ENCODE assay signal across 14 cellular contexts in genomic region chrX:153981231-153981630, GRCh38. TPM values are rescaled to one million over a fixed set of nuclear protein-coding genes. Genes with fewer than 3 reads are reported as not detected.
DNase-seq lines count a peak whose midpoint lies in the region; ATAC-seq and TF ChIP-seq lines count a peak whose summit lies in the region.
"Had no signal": no experiment of that assay in that cellular context is flagged by ENCODE, and none has a peak within 500 bp of the region (broad histone marks: within the 10 kb centered on the region; RNA-seq: fewer than 3 reads in every experiment).

No MANE protein-coding gene starts in this region.

- DNase-seq in activated naive CD4-positive, alpha-beta T cell treated with anti-CD3 and anti-CD28 coated beads, Interleukin-2, amount 10 ng/mL, durations not matched to agents 7 days and 5 days, result no peak
- no peak for DNase-seq in activated naive CD4-positive, alpha-beta T cell (lab: John Stamatoyannopoulos, UW)
- DNase-seq in natural killer cell, result no peak
- no peak for DNase-seq in vagina (ENCODE audit: extremely low spot score in 2 of 2)
- DNase-seq in endothelial cell (ENCODE audit: low spot score), result no peak
- DNase-seq: hippocampal formation, NCI-H2171 treated with DMSO at 0.1 percent for 48 hours, RPMI8226 had no signal

- peak overlapping the region; percentile 58 for H3K27ac ChIP-seq in vagina
- H3K27ac ChIP-seq: VCaP had no signal

- no peaks in the 10 kb centered on the region for H3K27me3 Mint-ChIP-seq in activated naive CD4-positive, alpha-beta T cell treated with anti-CD3 and anti-CD28 coated beads, Interleukin-2, amount 10 ng/mL, durations not matched to agents 7 days and 5 days
- no peaks in the 10 kb centered on the region for H3K27me3 Mint-ChIP-seq in activated naive CD8-positive, alpha-beta T cell
- peaks cover 0 to 6% of the 10 kb centered on the region in 2 donors for H3K27me3 Mint-ChIP-seq in natural killer cell (ENCODE audit: low read depth in 2 of 2)
- H3K27me3 Mint-ChIP-seq in endothelial cell (ENCODE audit: unreplicated experiment), result peaks cover 4% of the 10 kb centered on the region

- ATAC-seq in natural killer cell (no peak), GM19463 (IDR thresholded peaks at IDR 0.05; ENCODE audit: unreplicated experiment) (no peak), HG03196 (IDR thresholded peaks at IDR 0.05; ENCODE audit: unreplicated experiment) (no peak)

- H3K36me3 ChIP-seq in vagina, result no peaks in the 10 kb centered on the region
- H3K36me3 ChIP-seq: HAP-1 had no signal

- CTCF ChIA-PET in activated naive CD4-positive, alpha-beta T cell treated with anti-CD3 and anti-CD28 coated beads, Interleukin-2, amount 10 ng/mL, durations not matched to agents 7 days and 5 days (lab: Charles Lee), result interaction anchor here (0.7 to 1.6 kb wide), 2 partner anchors 10 to 38 kb away, joined by 4 read pairs; partner anchors contain the start of gene HCFC1

- no peaks in the 10 kb centered on the region for H3K9me3 ChIP-seq in vagina
- H3K9me3 ChIP-seq: HAP-1 had no signal

- H3K4me1 ChIP-seq in vagina, result peaks cover 13% of the 10 kb centered on the region
- H3K4me1 ChIP-seq: HAP-1 had no signal

- TF ChIP-seq CTCF in natural killer cell (IDR thresholded peaks at IDR 0.05) (no peak), vagina (IDR thresholded peaks at IDR 0.05) (no peak), endothelial cell (IDR thresholded peaks at IDR 0.05; ENCODE audit: unreplicated experiment) (no peak)

- H3K27ac Mint-ChIP-seq in activated naive CD4-positive, alpha-beta T cell treated with anti-CD3 and anti-CD28 coated beads, Interleukin-2, amount 10 ng/mL, durations not matched to agents 7 days and 5 days, result peak overlapping the region; percentile 99
- peak overlapping the region; percentile 92 for H3K27ac Mint-ChIP-seq in activated naive CD8-positive, alpha-beta T cell
- H3K27ac Mint-ChIP-seq in natural killer cell (peak overlapping the region; percentile 81 to 82), endothelial cell (ENCODE audit: unreplicated experiment) (no peak overlapping the region)

- peak overlapping the region; percentile 49 for H3K4me3 Mint-ChIP-seq in activated naive CD4-positive, alpha-beta T cell treated with anti-CD3 and anti-CD28 coated beads, Interleukin-2, amount 10 ng/mL, durations not matched to agents 7 days and 5 days
- peak overlapping the region; percentile 73 for H3K4me3 Mint-ChIP-seq in activated naive CD8-positive, alpha-beta T cell
- H3K4me3 Mint-ChIP-seq in natural killer cell, result peak overlapping the region; percentile 28
- no peak overlapping the region for H3K4me3 Mint-ChIP-seq in endothelial cell (ENCODE audit: unreplicated experiment)

- peaks cover 8% of the 10 kb centered on the region for H3K36me3 Mint-ChIP-seq in activated naive CD4-positive, alpha-beta T cell treated with anti-CD3 and anti-CD28 coated beads, Interleukin-2, amount 10 ng/mL, durations not matched to agents 7 days and 5 days
- H3K36me3 Mint-ChIP-seq in activated naive CD8-positive, alpha-beta T cell, result no peaks in the 10 kb centered on the region
- no peaks in the 10 kb centered on the region for H3K36me3 Mint-ChIP-seq in natural killer cell
- H3K36me3 Mint-ChIP-seq in endothelial cell (ENCODE audit: low read depth, unreplicated experiment), result no peaks in the 10 kb centered on the region

- no peaks in the 10 kb centered on the region for H3K9me3 Mint-ChIP-seq in activated naive CD4-positive, alpha-beta T cell treated with anti-CD3 and anti-CD28 coated beads, Interleukin-2, amount 10 ng/mL, durations not matched to agents 7 days and 5 days
- H3K9me3 Mint-ChIP-seq in activated naive CD8-positive, alpha-beta T cell (ENCODE audit: low read depth), result no peaks in the 10 kb centered on the region
- H3K9me3 Mint-ChIP-seq in natural killer cell (no peaks in the 10 kb centered on the region), endothelial cell (ENCODE audit: unreplicated experiment) (no peaks in the 10 kb centered on the region)

- H3K27me3 ChIP-seq in vagina, result no peaks in the 10 kb centered on the region

- H3K4me3 ChIP-seq in vagina, result no peak overlapping the region
- H3K4me3 ChIP-seq: HAP-1, smooth muscle cell had no signal

- intact Hi-C loops in natural killer cell (cut with micrococcal nuclease) (no loop called here), vagina (cut with DNase I) (no loop called here)

- no peak for TF ChIP-seq POLR2A in vagina (IDR thresholded peaks at IDR 0.05)

- H3K4me1 Mint-ChIP-seq in activated naive CD4-positive, alpha-beta T cell treated with anti-CD3 and anti-CD28 coated beads, Interleukin-2, amount 10 ng/mL, durations not matched to agents 7 days and 5 days, result peaks cover 58% of the 10 kb centered on the region
- peaks cover 38% of the 10 kb centered on the region for H3K4me1 Mint-ChIP-seq in activated naive CD8-positive, alpha-beta T cell (ENCODE audit: low read depth)
- H3K4me1 Mint-ChIP-seq in natural killer cell, result peaks cover 19 to 26% of the 10 kb centered on the region in 2 donors
- H3K4me1 Mint-ChIP-seq in endothelial cell (ENCODE audit: unreplicated experiment), result peaks cover 4% of the 10 kb centered on the region

RNA-seq across cellular contexts. Expression of gene TMEM187, which starts 8.7 kb away (rescaled TPM):
- 1 to 10 TPM; 1.2 to 4.3 (median 1.4) TPM for total RNA-seq in natural killer cell
- total RNA-seq in vagina, result 8.6 TPM
- 12.0 TPM for total RNA-seq in endothelial cell (ENCODE audit: unreplicated experiment)

RNA-seq across cellular contexts. Expression of gene HCFC1, which starts 9.6 kb away (rescaled TPM):
- total RNA-seq in natural killer cell (10 to 100 TPM; 65.2 to 76.7 (median 67.5) TPM), vagina (38.8 TPM), endothelial cell (ENCODE audit: unreplicated experiment) (74.6 TPM)

RNA-seq across cellular contexts. Expression of gene RENBP, which starts 36.8 kb away (rescaled TPM):
- total RNA-seq in natural killer cell (10 to 100 TPM; 14.3 to 17.1 (median 15.2) TPM), vagina (4.2 TPM), endothelial cell (ENCODE audit: unreplicated experiment) (19.3 TPM)
- total RNA-seq: smooth muscle cell had no signal

RNA-seq across cellular contexts. Expression of gene IRAK1, which starts 38.5 kb away (rescaled TPM):
- 100 to 1,000 TPM in 2 of 3 donors, 10 to 100 TPM in 1; 87.5 to 114 (median 107) TPM for total RNA-seq in natural killer cell
- 46.7 TPM for total RNA-seq in vagina
- 89.9 TPM for total RNA-seq in endothelial cell (ENCODE audit: unreplicated experiment)

RNA-seq across cellular contexts. Expression of gene NAA10, which starts 46.4 kb away (rescaled TPM):
- total RNA-seq in natural killer cell (10 to 100 TPM; 63.4 to 82.3 (median 73.1) TPM), vagina (66.8 TPM), endothelial cell (ENCODE audit: unreplicated experiment) (85.5 TPM)
